ENCODE assay signal across 29 cellular contexts in genomic region chr7:21367537-21367936, GRCh38.
"Had no signal": no experiment of that assay in that cellular context is flagged by ENCODE, and none has a peak within 500 bp of the region (broad histone marks: within the 10 kb centered on the region; RNA-seq: fewer than 3 reads in every experiment).

No MANE protein-coding gene starts in this region.

- DNase-seq: dorsolateral prefrontal cortex; effector CD4-positive, alpha-beta T cell; foreskin fibroblast; gastrocnemius medialis; head of caudate nucleus; kidney; left cardiac atrium; left lung; mesenchymal stem cell; mucosa of descending colon; naive B cell; nephron progenitor cell; occipital lobe; ovary; posterior cingulate gyrus; psoas muscle; right cardiac atrium; sigmoid colon; stimulated activated CD4-positive, alpha-beta T cell treated with anti-CD3 and anti-CD28 coated beads, Interleukin-2, amount 100 ng/mL, for 24 hours; stimulated activated CD4-positive, alpha-beta T cell treated with anti-CD3 and anti-CD28 coated beads, Interleukin-4, amount 100 ng/mL, for 24 hours; stimulated activated naive CD4-positive, alpha-beta T cell treated with Interleukin-2 at 50 U/mL for 16 hours; stomach; thyroid gland; trophoblast cell had no signal

- H3K36me3 Mint-ChIP-seq: mesothelial cell of epicardium; naive B cell; stimulated activated effector memory CD8-positive, alpha-beta T cell treated with anti-CD3 and anti-CD28 coated beads, Interleukin-12 subunit alpha, Interleukin-12 subunit beta, amount 100 ng/mL, for 72 hours had no signal

- H3K4me1 Mint-ChIP-seq: nephron progenitor cell had no signal

- H3K9me3 Mint-ChIP-seq: nephron progenitor cell; stimulated activated effector memory CD8-positive, alpha-beta T cell treated with anti-CD3 and anti-CD28 coated beads, Interleukin-12 subunit alpha, Interleukin-12 subunit beta, amount 100 ng/mL, for 72 hours had no signal

- H3K9me3 ChIP-seq: gastrocnemius medialis, left lung, mucosa of descending colon, ovary, psoas muscle, sigmoid colon, stomach, thyroid gland, vagina had no signal

- ATAC-seq: esophagus mucosa; gastrocnemius medialis; left cardiac atrium; left lung; psoas muscle; right cardiac atrium; stimulated activated effector memory CD8-positive, alpha-beta T cell treated with anti-CD3 and anti-CD28 coated beads, Interleukin-12 subunit alpha, Interleukin-12 subunit beta, amount 100 ng/mL, for 72 hours had no signal

- H3K4me3 Mint-ChIP-seq: mesothelial cell of epicardium; naive B cell; nephron progenitor cell; stimulated activated effector memory CD8-positive, alpha-beta T cell treated with anti-CD3 and anti-CD28 coated beads, Interleukin-12 subunit alpha, Interleukin-12 subunit beta, amount 100 ng/mL, for 72 hours had no signal

- H3K27ac Mint-ChIP-seq: mesothelial cell of epicardium; naive B cell; nephron progenitor cell; stimulated activated effector memory CD8-positive, alpha-beta T cell treated with anti-CD3 and anti-CD28 coated beads, Interleukin-12 subunit alpha, Interleukin-12 subunit beta, amount 100 ng/mL, for 72 hours had no signal

- H3K27me3 ChIP-seq: dorsolateral prefrontal cortex, gastrocnemius medialis, hepatocyte, left lung, ovary, sigmoid colon, stomach, thyroid gland, vagina had no signal

- H3K4me3 ChIP-seq: dorsolateral prefrontal cortex, gastrocnemius medialis, hepatocyte, left lung, mucosa of descending colon, ovary, psoas muscle, sigmoid colon, stomach, thyroid gland, vagina had no signal

- H3K36me3 ChIP-seq: gastrocnemius medialis, left lung, ovary, sigmoid colon, stomach, thyroid gland, vagina had no signal

- H3K27ac ChIP-seq: dorsolateral prefrontal cortex, gastrocnemius medialis, left lung, ovary, psoas muscle, sigmoid colon, thyroid gland, vagina had no signal

- H3K4me1 ChIP-seq: gastrocnemius medialis, psoas muscle, sigmoid colon, vagina had no signal
